In genomic region chrX:18471296-18471695, GRCh38 we compare ENCODE assay signal across 35 cellular contexts.
"Had no signal": no experiment of that assay in that cellular context is flagged by ENCODE, and none has a peak within 500 bp of the region (broad histone marks: within the 10 kb centered on the region; RNA-seq: fewer than 3 reads in every experiment).

No MANE protein-coding gene starts in this region.

- H3K9me3 ChIP-seq: MG63 had no signal

- H3K36me3 ChIP-seq: MG63 had no signal

- H3K27me3 ChIP-seq: MG63 had no signal

- H3K9ac ChIP-seq: KMS-11 had no signal

- H3K4me2 ChIP-seq: KMS-11 had no signal

- DNase-seq: Karpas-422, Kasumi-1, MG63, MM.1S, MV-4-11, NCI-H1048, NCI-H1092, NCI-H1092 treated with DMSO at 0.1 percent for 48 hours, NCI-H1105, NCI-H1105 treated with DMSO at 0.1 percent for 48 hours, NCI-H1417, NCI-H1417 treated with DMSO at 0.1 percent for 48 hours, NCI-H1436, NCI-H1436 treated with DMSO at 0.1 percent for 48 hours, NCI-H146, NCI-H1694, NCI-H1694 treated with DMSO at 0.1 percent for 48 hours, NCI-H187, NCI-H187 treated with DMSO at 0.1 percent for 48 hours, NCI-H1930, NCI-H2029, NCI-H2029 treated with DMSO at 0.1 percent for 48 hours, NCI-H2081, NCI-H2081 treated with DMSO at 0.1 percent for 48 hours, NCI-H2107, NCI-H2171, NCI-H2171 treated with DMSO at 0.1 percent for 48 hours, NCI-H2227 treated with DMSO at 0.1 percent for 48 hours, NCI-H226, NCI-H345, NCI-H446, NCI-H446 treated with DMSO at 0.1 percent for 48 hours, NCI-H510A, NCI-H510A treated with DMSO at 0.1 percent for 48 hours had no signal

- H3K27ac ChIP-seq: KMS-11 had no signal

- H3K4me3 ChIP-seq: MG63 had no signal
